ENCODE assay signal across 19 cellular contexts in the genomic region with DNA sequence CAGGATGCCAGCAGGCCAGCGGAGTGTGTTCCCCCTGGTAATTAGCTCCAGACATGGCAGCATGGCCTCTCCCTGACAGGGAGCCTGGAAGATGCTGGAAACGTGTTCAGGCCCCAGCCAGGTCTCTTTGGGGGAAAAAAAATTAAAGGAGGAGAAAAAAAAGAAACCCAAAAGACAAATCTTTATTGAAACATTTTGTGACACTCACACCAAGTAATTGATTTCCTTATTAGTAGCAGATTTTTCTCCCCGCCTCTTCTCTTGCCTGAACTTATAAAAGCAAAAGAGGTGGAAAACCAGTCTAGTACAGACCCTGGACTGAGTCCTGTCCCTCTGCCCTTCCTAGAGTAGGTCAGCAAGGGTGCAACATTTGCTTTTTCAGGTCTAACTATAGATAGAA. TPM values are rescaled to one million over a fixed set of nuclear protein-coding genes. Genes with fewer than 3 reads are reported as not detected.
DNase-seq lines count a peak whose midpoint lies in the region; ATAC-seq, FAIRE-seq and TF ChIP-seq lines count a peak whose summit lies in the region.
"Had no signal": no experiment of that assay in that cellular context is flagged by ENCODE, and none has a peak within 500 bp of the region (broad histone marks: within the 10 kb centered on the region; RNA-seq: fewer than 3 reads in every experiment).

No MANE protein-coding gene starts in this region.

- DNase-seq in Right ventricle myocardium inferior (ENCODE audit: missing footprints), result peak; percentile 9
- no peak for DNase-seq in left cardiac atrium
- no peak for DNase-seq in K562 (ENCODE audit: extremely low read depth in 1 of 4, low spot score in 3 of 4)
- no peak for DNase-seq in mesendoderm
- no peak for DNase-seq in stimulated activated naive CD4-positive, alpha-beta T cell (lab: John Stamatoyannopoulos, UW)
- no peak for DNase-seq in D341Med (ENCODE audit: low spot score)
- DNase-seq in ovary, result no peak
- DNase-seq: AML-193; Calu3; CD8-positive, alpha-beta T cell; DMS 273 treated with DMSO at 0.1 percent for 48 hours; DMS53; DND-41; EL had no signal

- H3K79me1 ChIP-seq in mesendoderm (ENCODE audit: low read length), result no peaks in the 10 kb centered on the region

- H2AK5ac ChIP-seq in mesendoderm (ENCODE audit: low read length), result peak overlapping the region; percentile 60

- no peak overlapping the region for H4K8ac ChIP-seq in mesendoderm (ENCODE audit: low read depth, low read length)

- H3K9me3 ChIP-seq in BLaER1 (no peaks in the 10 kb centered on the region), K562 (replicated peaks; ENCODE audit: control insufficient read depth, insufficient read depth, low read depth, low read length) (no peaks in the 10 kb centered on the region), ovary (no peaks in the 10 kb centered on the region)
- H3K9me3 ChIP-seq: A549, HAP-1 had no signal

- no peaks in the 10 kb centered on the region for H3K9me1 ChIP-seq in K562 (ENCODE audit: control insufficient read depth, insufficient read depth, low read length)

- no peak overlapping the region for H3K18ac ChIP-seq in mesendoderm (ENCODE audit: low read length)

- H2BK120ac ChIP-seq in mesendoderm (ENCODE audit: low read depth, low read length), result no peak overlapping the region

- WGBS in K562 (ENCODE audit: insufficient coverage, low coverage, missing lambda C conversion rate), result 93% methylated on average over 3 of the region's 3 CpGs
- no CpG with 5 or more reads among the region's 3 CpGs for WGBS in mesendoderm (ENCODE audit: extremely low coverage, insufficient coverage, low lambda C conversion rate)
- 96 to 97% (median 96%) methylated on average over 3 of the region's 3 CpGs for WGBS in ovary, 3 donors

- peak overlapping the region; percentile 36; the same call in 1 of the 2 replicates for H3K4me2 ChIP-seq in BLaER1
- no peak overlapping the region for H3K4me2 ChIP-seq in K562 (ENCODE audit: insufficient read depth, low read length)
- no peak overlapping the region for H3K4me2 ChIP-seq in mesendoderm (ENCODE audit: low read length)
- H3K4me2 ChIP-seq: A549 had no signal

- no peak overlapping the region for H4K5ac ChIP-seq in mesendoderm (ENCODE audit: low read length)

- no peak overlapping the region for H3K23ac ChIP-seq in mesendoderm (ENCODE audit: low read length)

- TF ChIP-seq POLR2A in K562 (conservative IDR thresholded peaks at IDR 0.05), result no peak
- no peak for TF ChIP-seq POLR2A in ovary (IDR thresholded peaks at IDR 0.05)

- H3K4ac ChIP-seq in mesendoderm (ENCODE audit: low read depth, low read length), result no peak overlapping the region

- H3K36me3 ChIP-seq in BLaER1 (no peaks in the 10 kb centered on the region), K562 (ENCODE audit: control insufficient read depth, insufficient read depth, low read length) (peaks cover 62% of the 10 kb centered on the region), mesendoderm (ENCODE audit: control insufficient read depth, insufficient read depth, low read length) (no peaks in the 10 kb centered on the region), ovary (no peaks in the 10 kb centered on the region)
- H3K36me3 ChIP-seq: HAP-1 had no signal

- no peak overlapping the region for H2BK5ac ChIP-seq in mesendoderm (ENCODE audit: low read length)

- no peak overlapping the region for H2AFZ ChIP-seq in K562 (ENCODE audit: low read depth, low read length)

- no peak overlapping the region for H2BK15ac ChIP-seq in mesendoderm (replicated peaks; ENCODE audit: low read depth)

- CTCF ChIA-PET in K562 (lab: Yijun Ruan, JAX; ENCODE audit: low intra/inter-chr PET ratio), result no interaction called here

- H3K9ac ChIP-seq in BLaER1 (no peak overlapping the region), K562 (ENCODE audit: insufficient read depth in 1 of 2, low read depth in 2 of 2, low read length in 2 of 2) (0 out of 4 replicates have a peak overlapping the region, but pooled peaks of 1 of the 2 experiments have one; percentile 19), mesendoderm (ENCODE audit: low read length) (no peak overlapping the region)

- no peak for TF ChIP-seq EP300 in K562 (IDR thresholded peaks at IDR 0.05; ENCODE audit: low read length)
- no peak for TF ChIP-seq EP300 in ovary (IDR thresholded peaks at IDR 0.05)

- FAIRE-seq in K562 (lab: Jason Lieb, UNC), result no peak
- FAIRE-seq: A549, GM19239 had no signal

- BruUV-seq in K562 (replicated peaks; lab: Mats Ljungman, UMichigan), result no TSS peak

- H4K20me1 ChIP-seq in BLaER1 (no peaks in the 10 kb centered on the region), K562 (replicated peaks; ENCODE audit: control insufficient read depth, insufficient read depth, low read length) (no peaks in the 10 kb centered on the region)

- H3K27me3 ChIP-seq in BLaER1 (peaks cover 24% of the 10 kb centered on the region), K562 (ENCODE audit: control insufficient read depth in 2 of 2, insufficient read depth in 2 of 2, low read length in 2 of 2) (no peaks in the 10 kb centered on the region), mesendoderm (ENCODE audit: insufficient read depth, low read length, poor library complexity) (no peaks in the 10 kb centered on the region), ovary (no peaks in the 10 kb centered on the region)

- no peak for TF ChIP-seq CTCF in K562 (IDR thresholded peaks at IDR 0.05 in 2 of 3, conservative IDR thresholded peaks at IDR 0.05 in 1 of 3; ENCODE audit: insufficient read depth in 2 of 3, low read depth in 1 of 3, low read length in 3 of 3)
- TF ChIP-seq CTCF in ovary (IDR thresholded peaks at IDR 0.05), result no peak

- H3K27ac ChIP-seq in BLaER1, result no peak overlapping the region
- H3K27ac ChIP-seq in K562 (ENCODE audit: extremely low read depth, low read depth, low read length), result peak overlapping the region; percentile 7; the same call in 1 of the 3 replicates
- H3K27ac ChIP-seq in mesendoderm (ENCODE audit: low read depth, low read length), result no peak overlapping the region
- no peak overlapping the region for H3K27ac ChIP-seq in ovary
- H3K27ac ChIP-seq: 22Rv1, A549 had no signal

- intact Hi-C loops in Right ventricle myocardium inferior (cut with DNase I), result loop anchor here (5.0 kb wide), 1 partner anchor 42 kb away; no protein-coding TSS in a partner anchor
- intact Hi-C loops in left cardiac atrium (cut with DNase I), result no loop called here
- intact Hi-C loops in K562 (cut with micrococcal nuclease), result no loop called here
- intact Hi-C loops in ovary (cut with DNase I), result no loop called here

- ATAC-seq in Right ventricle myocardium inferior (no peak), left cardiac atrium (no peak), K562 (no peak)
- ATAC-seq: A549; CD8-positive, alpha-beta T cell had no signal

- no peak overlapping the region for H3K4me3 ChIP-seq in BLaER1
- H3K4me3 ChIP-seq in K562, result no peak overlapping the region
- no peak overlapping the region for H3K4me3 ChIP-seq in mesendoderm (ENCODE audit: low read length)
- no peak overlapping the region for H3K4me3 ChIP-seq in ovary
- H3K4me3 ChIP-seq: A549, HAP-1 had no signal

- POLR2A ChIA-PET in K562 (lab: Yijun Ruan, JAX), result interaction anchor here (0.6 to 0.7 kb wide), 3 partner anchors 30 to 223 kb away, joined by 3 read pairs; no protein-coding TSS in a partner anchor

- H3K56ac ChIP-seq in mesendoderm (ENCODE audit: low read length), result peak overlapping the region; percentile 52

- peaks cover 35% of the 10 kb centered on the region for H3K4me1 ChIP-seq in BLaER1
- peaks cover 46 to 62% of the 10 kb centered on the region in 2 experiments for H3K4me1 ChIP-seq in K562 (replicated peaks in 1 of 2; ENCODE audit: control insufficient read depth in 2 of 2, insufficient read depth in 2 of 2, low read length in 2 of 2)
- H3K4me1 ChIP-seq in mesendoderm (ENCODE audit: control insufficient read depth, low read depth, low read length), result peaks cover 5% of the 10 kb centered on the region
- peaks cover 5% of the 10 kb centered on the region for H3K4me1 ChIP-seq in ovary (ENCODE audit: insufficient read depth)
- H3K4me1 ChIP-seq: A549, HAP-1 had no signal

- in situ Hi-C loops in K562 (cut with MboI), result no loop called here

- H3K79me2 ChIP-seq in K562 (ENCODE audit: control insufficient read depth, insufficient read depth, low read length), result peaks cover 80% of the 10 kb centered on the region
- no peaks in the 10 kb centered on the region for H3K79me2 ChIP-seq in mesendoderm (ENCODE audit: control insufficient read depth, insufficient read depth, low read length)

- no peak for TF ChIP-seq RAD21 in K562 (CRISPR knock-in tag; conservative IDR thresholded peaks at IDR 0.05 in 1 of 2, IDR thresholded peaks at IDR 0.05 in 1 of 2)

TF ChIP-seq in K562, 482 proteins besides CTCF, POLR2A, EP300 and RAD21 (continues in another document):
- TF ChIP-seq TCF3 (CRISPR knock-in tag; IDR thresholded peaks at IDR 0.05) (no peak), ZNF384 (IDR thresholded peaks at IDR 0.05; ENCODE audit: low read depth, low read length) (0 out of 2 replicates have a peak, but pooled peaks have one; percentile 27)

RNA-seq across cellular contexts. Expression of a gene that starts 42.7 kb away (rescaled TPM):
- total RNA-seq in Right ventricle myocardium inferior, result 16.2 TPM
- total RNA-seq in left cardiac atrium, result 10 to 100 TPM; 13.5 to 51.5 TPM
- total RNA-seq in K562 (2011; cell fraction: chromatin; rRNA removed; ENCODE audit: low replicate concordance), result 54.6 and 73.2 TPM in 2 replicates
- 34.3 and 36.4 TPM in 2 replicates for total RNA-seq in K562 (2011; cell fraction: nucleolus; rRNA removed)
- total RNA-seq in K562 (2011; cell fraction: nucleoplasm; rRNA removed), result 49.6 and 69.7 TPM in 2 replicates
- 11.3 and 14.5 TPM in 2 replicates for total RNA-seq in K562 (2014; rRNA removed)
- 1.7 and 2.5 TPM in 2 replicates for total RNA-seq in K562 (2014; rRNA removed; fragmentation: Illumina TruSeq; extraction: Trizol)
- total RNA-seq in K562 (2015; rRNA removed; fragmentation: Illumina TruSeq; extraction: Trizol), result 3.7 and 4.1 TPM in 2 replicates
- total RNA-seq in K562 (2021), result 14.2 and 15.5 TPM in 2 replicates
- 5.3 and 9.2 TPM in 2 replicates for polyA plus RNA-seq in K562 (2011; rRNA removed)
- 4.6 and 10.2 TPM in 2 replicates for polyA plus RNA-seq in K562 (2011; cell fraction: cytosol; rRNA removed)
- 10.8 and 14.0 TPM in 2 replicates for polyA plus RNA-seq in K562 (2011; cell fraction: nucleus; rRNA removed)
- 7.4 and 21.2 TPM in 2 replicates for polyA plus RNA-seq in K562 (2012)
- polyA plus RNA-seq in K562 (2014; fragmentation: Illumina TruSeq; extraction: Trizol), result 1.1 and 1.4 TPM in 2 replicates
- under 1 TPM; 0.10 to 0.13 TPM for polyA plus RNA-seq in K562 (2014; fragmentation: Nextera tagmentation; extraction: Ambion mirVana)
- polyA plus RNA-seq in K562 (2014; rRNA removed), result 4.6 and 6.9 TPM in 2 replicates
- 7.7 and 9.1 TPM in 2 replicates for polyA minus RNA-seq in K562 (2011; rRNA and poly(A)+ RNA removed)
- 12.8 and 25.8 TPM in 2 replicates for polyA minus RNA-seq in K562 (2011; cell fraction: cytosol; rRNA and poly(A)+ RNA removed)
- 13.9 and 32.1 TPM in 2 replicates for polyA minus RNA-seq in K562 (2011; cell fraction: nucleus; rRNA and poly(A)+ RNA removed)
- 7.8 TPM for polyA plus RNA-seq in mesendoderm (2013, experiment 1 of 2)
- 7.4 TPM for polyA plus RNA-seq in mesendoderm (2013, experiment 2 of 2)
- 10 to 100 TPM in 6 of 7 donors, 1 to 10 TPM in 1; 7.1 to 20.3 (median 14.1) TPM for total RNA-seq in ovary
- 10 to 100 TPM in 1 of 2 donors, 1 to 10 TPM in 1; 3.8 to 10.9 TPM for polyA plus RNA-seq in ovary
